In the genomic region with DNA sequence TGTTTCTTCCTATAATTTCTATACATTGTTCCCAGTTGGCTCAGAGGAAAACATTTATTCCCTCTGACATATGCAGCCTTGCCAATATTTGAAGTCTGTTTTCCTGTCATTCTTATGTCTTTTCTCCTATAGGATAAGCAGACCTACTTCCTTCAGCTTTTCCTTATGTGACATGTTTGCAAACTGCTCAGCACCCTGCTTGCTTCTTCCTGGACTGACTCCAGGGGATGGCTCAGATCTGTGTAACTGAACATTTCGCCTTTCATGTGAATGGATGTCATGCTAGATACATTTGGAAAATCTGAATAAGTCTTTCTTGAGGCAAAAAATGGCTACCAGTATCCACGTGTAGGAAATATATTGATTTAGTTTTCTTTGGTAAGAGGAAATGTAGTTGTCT, we compare ENCODE assay signal across 20 cellular contexts.
"Had no signal": no experiment of that assay in that cellular context is flagged by ENCODE, and none has a peak within 500 bp of the region (broad histone marks: within the 10 kb centered on the region; RNA-seq: fewer than 3 reads in every experiment).

No MANE protein-coding gene starts in this region.

- DNase-seq: activated CD4-positive, alpha-beta memory T cell treated with anti-CD3 and anti-CD28 coated beads for 36 hours; activated CD4-positive, alpha-beta T cell treated with anti-CD3 and anti-CD28 coated beads for 4 hours; activated naive CD8-positive, alpha-beta T cell treated with anti-CD3 and anti-CD28 coated beads, Interleukin-2, amount 10 ng/mL, durations not matched to agents 7 days and 5 days; activated T-cell treated with anti-CD3 and anti-CD28 coated beads for 4 hours; amygdala; body of pancreas; central memory CD4-positive, alpha-beta T cell; colonic mucosa; erythroblast; hippocampal formation; nucleus accumbens; posterior cingulate gyrus; retina; stimulated activated naive B cell treated with anti-CD40 and anti-IgM and Interleukin-4, amounts not matched to agents 10 μg/mL and 1 μg/mL and 100 μg/mL, for 72 hours had no signal

- H3K9me3 ChIP-seq: body of pancreas, colonic mucosa had no signal

- H3K4me3 Mint-ChIP-seq: activated CD4-positive, alpha-beta memory T cell treated with anti-CD3 and anti-CD28 coated beads for 36 hours; activated naive CD8-positive, alpha-beta T cell treated with anti-CD3 and anti-CD28 coated beads, Interleukin-2, amount 10 ng/mL, durations not matched to agents 7 days and 5 days; mesothelial cell of epicardium; natural killer cell treated with Interleukin-12 subunit alpha and Interleukin-12 subunit beta and Interleukin-15 and Interleukin-18, amount 100 ng/mL, for 72 hours; stimulated activated naive B cell treated with anti-CD40 and anti-IgM and Interleukin-4, amounts not matched to agents 10 μg/mL and 1 μg/mL and 100 μg/mL, for 72 hours; T-helper 2 cell treated with Interferon-gamma antibody and Interleukin-4, amounts not matched to agents 5 μg/mL and 100 μg/mL, for 36 hours; WTC11 had no signal

- H3K4me1 ChIP-seq: body of pancreas, colonic mucosa had no signal

- H3K4me3 ChIP-seq: body of pancreas, colonic mucosa, lung had no signal

- H3K9me3 Mint-ChIP-seq: activated CD4-positive, alpha-beta memory T cell treated with anti-CD3 and anti-CD28 coated beads for 36 hours; mesothelial cell of epicardium; natural killer cell treated with Interleukin-12 subunit alpha and Interleukin-12 subunit beta and Interleukin-15 and Interleukin-18, amount 100 ng/mL, for 72 hours; stimulated activated naive B cell treated with anti-CD40 and anti-IgM and Interleukin-4, amounts not matched to agents 10 μg/mL and 1 μg/mL and 100 μg/mL, for 72 hours; T-helper 2 cell treated with Interferon-gamma antibody and Interleukin-4, amounts not matched to agents 5 μg/mL and 100 μg/mL, for 36 hours; WTC11 had no signal

- H3K27me3 Mint-ChIP-seq: activated CD4-positive, alpha-beta memory T cell treated with anti-CD3 and anti-CD28 coated beads for 36 hours; activated naive CD8-positive, alpha-beta T cell treated with anti-CD3 and anti-CD28 coated beads, Interleukin-2, amount 10 ng/mL, durations not matched to agents 7 days and 5 days; stimulated activated naive B cell treated with anti-CD40 and anti-IgM and Interleukin-4, amounts not matched to agents 10 μg/mL and 1 μg/mL and 100 μg/mL, for 72 hours had no signal

- H3K4me1 Mint-ChIP-seq: mesothelial cell of epicardium had no signal

- H3K27ac ChIP-seq: body of pancreas, colonic mucosa had no signal

- H3K27me3 ChIP-seq: body of pancreas, colonic mucosa had no signal

- H3K27ac Mint-ChIP-seq: activated CD4-positive, alpha-beta memory T cell treated with anti-CD3 and anti-CD28 coated beads for 36 hours; activated naive CD8-positive, alpha-beta T cell treated with anti-CD3 and anti-CD28 coated beads, Interleukin-2, amount 10 ng/mL, durations not matched to agents 7 days and 5 days; mesothelial cell of epicardium; natural killer cell treated with Interleukin-12 subunit alpha and Interleukin-12 subunit beta and Interleukin-15 and Interleukin-18, amount 100 ng/mL, for 72 hours; stimulated activated naive B cell treated with anti-CD40 and anti-IgM and Interleukin-4, amounts not matched to agents 10 μg/mL and 1 μg/mL and 100 μg/mL, for 72 hours; T-helper 2 cell treated with Interferon-gamma antibody and Interleukin-4, amounts not matched to agents 5 μg/mL and 100 μg/mL, for 36 hours; WTC11 had no signal

- H3K36me3 Mint-ChIP-seq: activated CD4-positive, alpha-beta memory T cell treated with anti-CD3 and anti-CD28 coated beads for 36 hours; mesothelial cell of epicardium; natural killer cell treated with Interleukin-12 subunit alpha and Interleukin-12 subunit beta and Interleukin-15 and Interleukin-18, amount 100 ng/mL, for 72 hours; stimulated activated naive B cell treated with anti-CD40 and anti-IgM and Interleukin-4, amounts not matched to agents 10 μg/mL and 1 μg/mL and 100 μg/mL, for 72 hours; WTC11 had no signal

- H3K36me3 ChIP-seq: colonic mucosa had no signal

- ATAC-seq: body of pancreas; left lobe of liver; natural killer cell treated with Interleukin-12 subunit alpha and Interleukin-12 subunit beta and Interleukin-15 and Interleukin-18, amount 100 ng/mL, for 72 hours; stimulated activated naive B cell treated with anti-CD40 and anti-IgM and Interleukin-4, amounts not matched to agents 10 μg/mL and 1 μg/mL and 100 μg/mL, for 72 hours; WTC11 had no signal
